Comparison of ENCODE assay signal across 11 cellular contexts in genomic region chr20:5864873-5865582, GRCh38. TPM values are rescaled to one million over a fixed set of nuclear protein-coding genes. Genes with fewer than 3 reads are reported as not detected.
DNase-seq lines count a peak whose midpoint lies in the region; ATAC-seq, FAIRE-seq and TF ChIP-seq lines count a peak whose summit lies in the region.
"Had no signal": no experiment of that assay in that cellular context is flagged by ENCODE, and none has a peak within 500 bp of the region (broad histone marks: within the 10 kb centered on the region; RNA-seq: fewer than 3 reads in every experiment).

No MANE protein-coding gene starts in this region.

- H3K4me2 ChIP-seq in PC-3 (ENCODE audit: low read length) (peak overlapping the region; percentile 21; the same call in 1 of the 2 replicates), endothelial cell of umbilical vein (ENCODE audit: insufficient read depth, low read length) (peak overlapping the region; percentile 56)

- H3K9me1 ChIP-seq in endothelial cell of umbilical vein (replicated peaks; ENCODE audit: control insufficient read depth, extremely low read depth, insufficient read depth, low read length): no peaks in the 10 kb centered on the region

- H3K36me3 ChIP-seq in PC-3 (ENCODE audit: low read depth, low read length) (no peaks in the 10 kb centered on the region), endothelial cell of umbilical vein (ENCODE audit: control insufficient read depth in 2 of 2, extremely low read depth in 1 of 2, insufficient read depth in 2 of 2, low read length in 2 of 2) (no peaks in the 10 kb centered on the region)

- CTCF ChIA-PET in activated CD4-positive, alpha-beta T cell treated with anti-CD3 and anti-CD28 coated beads, Interleukin-2, amount 10 ng/mL, durations not matched to agents 7 days and 5 days (lab: Charles Lee): interaction anchor here (0.8 to 1.3 kb wide), 3 partner anchors 11 to 336 kb away, joined by 3 to 4 read pairs (median 3); no protein-coding TSS in a partner anchor
- CTCF ChIA-PET in PC-3 (lab: Charles Lee): no interaction called here
- CTCF ChIA-PET in endothelial cell of umbilical vein (lab: Charles Lee): interaction anchor here (1.2 to 2.1 kb wide), 3 partner anchors 19 to 335 kb away, joined by 3 to 5 read pairs (median 3); no protein-coding TSS in a partner anchor

- H3K9me2 ChIP-seq in PC-3 (replicated peaks; ENCODE audit: low read length): no peaks in the 10 kb centered on the region

- ATAC-seq in PC-3: peak; percentile 68
- no peak for ATAC-seq in GM19455 (IDR thresholded peaks at IDR 0.05; ENCODE audit: unreplicated experiment)
- ATAC-seq in Right ventricle myocardium inferior: no peak

- H3K36me3 Mint-ChIP-seq in activated CD4-positive, alpha-beta T cell treated with anti-CD3 and anti-CD28 coated beads, Interleukin-2, amount 10 ng/mL, durations not matched to agents 7 days and 5 days (ENCODE audit: low read depth): peaks cover 6% of the 10 kb centered on the region

- FAIRE-seq in endothelial cell of umbilical vein (lab: Jason Lieb, UNC): peak; percentile 48
- FAIRE-seq: GM19239 had no signal

- H3K4me1 Mint-ChIP-seq in activated CD4-positive, alpha-beta T cell treated with anti-CD3 and anti-CD28 coated beads, Interleukin-2, amount 10 ng/mL, durations not matched to agents 7 days and 5 days: peaks cover 14% of the 10 kb centered on the region

- BruUV-seq in PC-3 (replicated peaks; lab: Mats Ljungman, UMichigan) (no TSS peak), endothelial cell of umbilical vein (replicated peaks; lab: Mats Ljungman, UMichigan) (no TSS peak)

- H3K79me2 ChIP-seq in PC-3 (ENCODE audit: low read length): no peaks in the 10 kb centered on the region
- H3K79me2 ChIP-seq in endothelial cell of umbilical vein (ENCODE audit: control insufficient read depth, insufficient read depth, low read length): no peaks in the 10 kb centered on the region

- H3K4me3 Mint-ChIP-seq in activated CD4-positive, alpha-beta T cell treated with anti-CD3 and anti-CD28 coated beads, Interleukin-2, amount 10 ng/mL, durations not matched to agents 7 days and 5 days: no peak overlapping the region

- H3K4me3 ChIP-seq in PC-3 (ENCODE audit: low read length): no peak overlapping the region
- no peak overlapping the region for H3K4me3 ChIP-seq in endothelial cell of umbilical vein (replicated peaks in 1 of 3; ENCODE audit: insufficient read depth in 1 of 3, low read depth in 1 of 3, low read length in 3 of 3)
- H3K4me3 ChIP-seq: esophagus muscularis mucosa had no signal

- intact Hi-C loops in PC-3 (cut with micrococcal nuclease) (no loop called here), endothelial cell of umbilical vein (cut with micrococcal nuclease) (no loop called here), Right ventricle myocardium inferior (cut with DNase I) (no loop called here)

- H3K27ac ChIP-seq in PC-3 (ENCODE audit: low read length) (no peak overlapping the region), endothelial cell of umbilical vein (ENCODE audit: insufficient read depth, low read depth, low read length) (peak overlapping the region; percentile 32)

- no peak for TF ChIP-seq CTCF in PC-3 (conservative IDR thresholded peaks at IDR 0.05; ENCODE audit: low read depth, low read length)
- no peak for TF ChIP-seq CTCF in endothelial cell of umbilical vein (IDR thresholded peaks at IDR 0.05; ENCODE audit: extremely low read depth in 1 of 2, insufficient read depth in 1 of 2, low read depth in 1 of 2, low read length in 2 of 2)
- no peak for TF ChIP-seq CTCF in GM10266 (IDR thresholded peaks at IDR 0.05; ENCODE audit: control insufficient read depth, insufficient read depth, low read depth, missing control alignments)

- peak; percentile 13 for DNase-seq in activated CD4-positive, alpha-beta T cell treated with anti-CD3 and anti-CD28 coated beads, Interleukin-2, amount 10 ng/mL, durations not matched to agents 7 days and 5 days
- no peak for DNase-seq in activated CD4-positive, alpha-beta T cell treated with anti-CD3 and anti-CD28 coated beads for 48 hours
- DNase-seq in PC-3: peak; percentile 58
- DNase-seq in endothelial cell of umbilical vein (ENCODE audit: low read depth, low spot score): peak; percentile 76
- DNase-seq in renal cortical epithelial cell (ENCODE audit: low read depth): peak; percentile 48
- DNase-seq in Right ventricle myocardium inferior (ENCODE audit: missing footprints): no peak
- no peak for DNase-seq in GM10266 (ENCODE audit: extremely low spot score)
- DNase-seq: NCI-H2107 had no signal

- H2AFZ ChIP-seq in PC-3 (ENCODE audit: low read length): no peak overlapping the region
- no peak overlapping the region for H2AFZ ChIP-seq in endothelial cell of umbilical vein (ENCODE audit: low read depth, low read length)

- H3K4me1 ChIP-seq in PC-3 (ENCODE audit: insufficient read depth, low read length) (peaks cover 21% of the 10 kb centered on the region), endothelial cell of umbilical vein (ENCODE audit: control insufficient read depth, extremely low read depth, insufficient read depth, low read length) (peaks cover 34% of the 10 kb centered on the region)

- H3K9ac ChIP-seq in PC-3 (ENCODE audit: low read length) (no peak overlapping the region), endothelial cell of umbilical vein (replicated peaks; ENCODE audit: extremely low read depth, insufficient read depth, low read length) (no peak overlapping the region)

- no peaks in the 10 kb centered on the region for H4K20me1 ChIP-seq in PC-3 (ENCODE audit: low read length)
- H4K20me1 ChIP-seq in endothelial cell of umbilical vein (replicated peaks; ENCODE audit: control insufficient read depth, extremely low read depth, insufficient read depth, low read length): no peaks in the 10 kb centered on the region

- H3F3A ChIP-seq in PC-3 (ENCODE audit: low read length, unreplicated experiment): no peaks in the 10 kb centered on the region

- dilution Hi-C loops in endothelial cell of umbilical vein (cut with MboI; ENCODE audit: extremely low pct_ligation_motif_present, low sequenced_read_pairs): no loop called here

- H3K9me3 ChIP-seq in PC-3 (ENCODE audit: low read length) (no peaks in the 10 kb centered on the region), endothelial cell of umbilical vein (replicated peaks; ENCODE audit: control insufficient read depth, insufficient read depth, low read length) (no peaks in the 10 kb centered on the region)
- H3K9me3 ChIP-seq: esophagus muscularis mucosa had no signal

- POLR2A ChIA-PET in activated CD4-positive, alpha-beta T cell treated with anti-CD3 and anti-CD28 coated beads, Interleukin-2, amount 10 ng/mL, durations not matched to agents 7 days and 5 days (lab: Charles Lee): no interaction called here
- POLR2A ChIA-PET in PC-3 (lab: Charles Lee; ENCODE audit: unreplicated experiment): interaction anchor here (0.5 to 0.6 kb wide), 2 partner anchors 26 to 72 kb away, joined by 3 to 5 read pairs; no protein-coding TSS in a partner anchor
- POLR2A ChIA-PET in endothelial cell of umbilical vein (lab: Charles Lee): interaction anchor here (0.6 kb wide), 1 partner anchor 204 kb away, joined by 5 read pairs; no protein-coding TSS in a partner anchor

- no peaks in the 10 kb centered on the region for H3K9me3 Mint-ChIP-seq in activated CD4-positive, alpha-beta T cell treated with anti-CD3 and anti-CD28 coated beads, Interleukin-2, amount 10 ng/mL, durations not matched to agents 7 days and 5 days

- H3K27ac Mint-ChIP-seq in activated CD4-positive, alpha-beta T cell treated with anti-CD3 and anti-CD28 coated beads, Interleukin-2, amount 10 ng/mL, durations not matched to agents 7 days and 5 days: no peak overlapping the region

- TF ChIP-seq POLR2A in endothelial cell of umbilical vein (IDR thresholded peaks at IDR 0.05; ENCODE audit: low read depth, low read length): no peak

- H3K27me3 Mint-ChIP-seq in activated CD4-positive, alpha-beta T cell treated with anti-CD3 and anti-CD28 coated beads, Interleukin-2, amount 10 ng/mL, durations not matched to agents 7 days and 5 days: no peaks in the 10 kb centered on the region

- H3K27me3 ChIP-seq in PC-3 (ENCODE audit: low read length): no peaks in the 10 kb centered on the region
- H3K27me3 ChIP-seq in endothelial cell of umbilical vein (ENCODE audit: control insufficient read depth in 2 of 2, insufficient read depth in 2 of 2, low read length in 2 of 2): no peaks in the 10 kb centered on the region
- H3K27me3 ChIP-seq: esophagus muscularis mucosa had no signal

TF ChIP-seq in endothelial cell of umbilical vein, 7 proteins besides CTCF, POLR2A, EP300 and RAD21:
- peak; percentile 70 for TF ChIP-seq FOS (IDR thresholded peaks at IDR 0.05; ENCODE audit: borderline replicate concordance, insufficient read depth, low read length)
- TF ChIP-seq GATA2 (IDR thresholded peaks at IDR 0.05; ENCODE audit: insufficient read depth, insufficient read length, low read depth, low read length): no peak
- TF ChIP-seq JUN (IDR thresholded peaks at IDR 0.05; ENCODE audit: borderline replicate concordance, insufficient read depth, insufficient read length, low read depth): peak; percentile 74
- TF ChIP-seq POLR2AphosphoS5 (IDR thresholded peaks at IDR 0.05; ENCODE audit: insufficient read depth, low read depth, low read length): no peak
- TF ChIP-seq EZH2 (IDR thresholded peaks at IDR 0.05; ENCODE audit: borderline replicate concordance, low read depth, low read length, severe bottlenecking): no peak

RNA-seq across cellular contexts. Expression of gene CHGB, which starts 46.3 kb away (rescaled TPM):
- total RNA-seq in activated CD4-positive, alpha-beta T cell treated with anti-CD3 and anti-CD28 coated beads, Interleukin-2, amount 10 ng/mL, durations not matched to agents 7 days and 5 days: not detected
- total RNA-seq in PC-3 (2014; rRNA removed) (not detected in 2 replicates), endothelial cell of umbilical vein (not detected in 2 replicates), renal cortical epithelial cell (0.17 and 1.6 TPM in 2 replicates), Right ventricle myocardium inferior (7.2 TPM)
- polyA plus RNA-seq in endothelial cell of umbilical vein: 0.05 and 0.06 TPM in 2 replicates
- 0.05 and 0.06 TPM in 2 replicates for polyA plus RNA-seq in endothelial cell of umbilical vein (2011; cell fraction: cytosol; rRNA removed)
- polyA plus RNA-seq in endothelial cell of umbilical vein (2011; cell fraction: nucleus; rRNA removed): 0.05 and 0.06 TPM in 2 replicates
- polyA plus RNA-seq in endothelial cell of umbilical vein (2012): 0.12 and 0.25 TPM in 2 replicates
- polyA minus RNA-seq in endothelial cell of umbilical vein: not detected in 2 replicates
- polyA minus RNA-seq in endothelial cell of umbilical vein (2011; cell fraction: cytosol; rRNA and poly(A)+ RNA removed): not detected
- polyA minus RNA-seq in endothelial cell of umbilical vein (2011; cell fraction: nucleus; rRNA and poly(A)+ RNA removed): not detected in 2 replicates

Comparison
In these comparisons a context has a peak if more than half of its experiments do, and no peak if none do; other contexts are left out.
1. DNase-seq: peak in activated CD4-positive, alpha-beta T cell treated with anti-CD3 and anti-CD28 coated beads, Interleukin-2, amount 10 ng/mL, durations not matched to agents 7 days and 5 days (single experiment), PC-3 (single experiment), endothelial cell of umbilical vein (single experiment) and renal cortical epithelial cell (single experiment); none in activated CD4-positive, alpha-beta T cell treated with anti-CD3 and anti-CD28 coated beads for 48 hours (single experiment), Right ventricle myocardium inferior (single experiment) and GM10266 (single experiment).